9 cellular contexts compared by ENCODE assay signal in the genomic region with DNA sequence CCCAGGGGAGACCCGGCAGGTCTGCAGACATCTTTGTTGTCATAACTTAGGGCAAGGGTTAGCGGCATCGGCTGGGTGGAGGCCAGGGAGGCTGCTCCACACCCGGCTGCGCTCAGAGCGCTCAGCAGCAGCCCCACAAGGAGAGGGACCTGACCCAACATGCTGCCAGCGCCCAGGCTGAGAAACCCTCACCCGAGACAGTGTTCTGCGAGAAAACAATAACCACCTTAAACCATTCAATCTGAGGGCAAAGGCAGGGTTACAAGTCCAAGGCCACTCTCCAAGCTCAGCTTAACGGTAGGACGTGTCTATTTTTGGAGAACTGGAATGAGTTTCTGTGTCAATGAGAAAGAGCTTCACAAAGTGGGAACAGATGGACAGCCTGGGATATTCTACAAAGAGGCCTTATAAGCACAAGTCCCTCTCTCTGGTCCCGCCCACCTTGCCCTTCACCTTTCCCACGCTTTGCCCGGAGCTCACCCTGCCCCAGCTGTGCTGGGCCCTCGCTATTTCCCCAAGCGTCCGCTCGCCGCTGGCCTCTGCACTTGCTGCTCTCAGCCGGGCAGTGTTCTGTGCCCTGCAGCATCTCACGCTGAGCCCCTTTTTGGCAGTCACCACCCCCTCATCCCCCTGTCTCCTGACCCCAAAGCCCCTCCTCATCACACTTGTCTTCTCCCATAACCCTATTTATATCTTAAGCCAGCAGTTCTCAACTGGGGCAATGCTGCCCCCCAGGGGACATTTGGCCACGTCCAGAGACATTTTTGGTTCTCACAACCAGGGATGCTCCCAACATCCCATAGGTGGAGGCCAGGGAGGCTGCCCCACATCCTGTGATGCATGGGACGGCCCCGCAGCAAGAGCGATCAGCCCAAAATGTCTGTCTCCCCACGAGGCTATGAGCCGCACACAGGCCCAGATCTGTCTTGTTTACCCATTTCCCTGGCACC.
DNase-seq lines count a peak whose midpoint lies in the region; TF ChIP-seq lines count a peak whose summit lies in the region.
"Had no signal": no experiment of that assay in that cellular context is flagged by ENCODE, and none has a peak within 500 bp of the region (broad histone marks: within the 10 kb centered on the region; RNA-seq: fewer than 3 reads in every experiment).

No MANE protein-coding gene starts in this region.

- peaks cover 21% of the 10 kb centered on the region for H3K36me3 ChIP-seq in WERI-Rb-1

- DNase-seq in ELR (ENCODE audit: low read depth), result peak; percentile 30
- DNase-seq in WERI-Rb-1, result peak; percentile 68
- DNase-seq in islet precursor cell, result peak; percentile 54
- DNase-seq in DMS79 (lab: John Stamatoyannopoulos, UW), result no peak
- no peak for DNase-seq in COLO829 (ENCODE audit: low spot score)
- DNase-seq in HPDE6-E6E7 (ENCODE audit: extremely low spot score), result no peak
- DNase-seq: activated CD4-positive, alpha-beta memory T cell treated with anti-CD3 and anti-CD28 coated beads for 36 hours; CD4-positive, alpha-beta T cell; NCI-H2107 had no signal

- H3K27me3 ChIP-seq in WERI-Rb-1 (ENCODE audit: insufficient read depth, low read depth, severe bottlenecking), result no peaks in the 10 kb centered on the region

- TF ChIP-seq CTCF in WERI-Rb-1 (IDR thresholded peaks at IDR 0.05; ENCODE audit: low read depth, low read length), result peak; percentile 30; the same call in 1 of the 2 replicates

- H3K9me3 ChIP-seq in WERI-Rb-1 (ENCODE audit: severe bottlenecking), result no peaks in the 10 kb centered on the region

- peak overlapping the region; percentile 33 for H3K27ac ChIP-seq in WERI-Rb-1

- no peak overlapping the region for H3K4me3 ChIP-seq in WERI-Rb-1 (ENCODE audit: low read depth, low read length)

Comparison
In these comparisons a context has a peak if more than half of its experiments do, and no peak if none do; other contexts are left out.
1. DNase-seq: peak in ELR (single experiment), WERI-Rb-1 (single experiment) and islet precursor cell (single experiment); none in DMS79 (single experiment), COLO829 (single experiment) and HPDE6-E6E7 (single experiment).